22 cellular contexts compared by ENCODE assay signal in genomic region chr11:65218446-65218845, GRCh38. TPM values are rescaled to one million over a fixed set of nuclear protein-coding genes. Genes with fewer than 3 reads are reported as not detected.
DNase-seq lines count a peak whose midpoint lies in the region; ATAC-seq, FAIRE-seq and TF ChIP-seq lines count a peak whose summit lies in the region.
"Had no signal": no experiment of that assay in that cellular context is flagged by ENCODE, and none has a peak within 500 bp of the region (broad histone marks: within the 10 kb centered on the region; RNA-seq: fewer than 3 reads in every experiment).

No MANE protein-coding gene starts in this region.

- TF ChIP-seq POLR2A in GM12892 (IDR thresholded peaks at IDR 0.05; ENCODE audit: low read depth, low read length) (no peak), spleen (IDR thresholded peaks at IDR 0.05) (no peak)

- no peaks in the 10 kb centered on the region for H3K9me3 ChIP-seq in Panc1 (ENCODE audit: control insufficient read depth, insufficient read depth, low read depth, low read length)
- no peaks in the 10 kb centered on the region for H3K9me3 ChIP-seq in spleen
- H3K9me3 ChIP-seq: BE2C had no signal

- ATAC-seq in Panc1, result 0 out of 2 replicates have a peak, but pooled peaks have one; percentile 12
- no peak for ATAC-seq in left lobe of liver
- no peak for ATAC-seq in HG03280 (IDR thresholded peaks at IDR 0.05; ENCODE audit: unreplicated experiment)

- no peak overlapping the region for H3K4me3 ChIP-seq in Panc1 (ENCODE audit: low read depth in 2 of 2, low read length in 2 of 2)
- H3K4me3 ChIP-seq in spleen, result no peak overlapping the region

- H3K27me3 ChIP-seq in Panc1 (ENCODE audit: control insufficient read depth, insufficient read depth, low read length) (no peaks in the 10 kb centered on the region), spleen (replicated peaks in 1 of 7) (no peaks in the 10 kb centered on the region)
- H3K27me3 ChIP-seq: BE2C had no signal

- POLR2A ChIA-PET in Panc1 (lab: Charles Lee), result no interaction called here

- CTCF ChIA-PET in Panc1 (lab: Charles Lee), result interaction anchor here (0.5 kb wide), 2 partner anchors 76 to 204 kb away, joined by 3 read pairs; partner anchors contain the start of gene NEAT1

- peak; percentile 27 for FAIRE-seq in GM12892 (lab: Jason Lieb, UNC)
- FAIRE-seq: H54, RCC 7860 had no signal

- no TSS peak for BruUV-seq in Panc1 (replicated peaks; lab: Mats Ljungman, UMichigan)

- intact Hi-C loops in Panc1 (cut with micrococcal nuclease; ENCODE audit: unreplicated experiment), result no loop called here
- intact Hi-C loops in spleen (cut with DNase I; ENCODE audit: low total_unique reads), result no loop called here

- no peak overlapping the region for H3K27ac ChIP-seq in Panc1 (ENCODE audit: low read length)
- no peak overlapping the region for H3K27ac ChIP-seq in spleen

- no peaks in the 10 kb centered on the region for H3K36me3 ChIP-seq in Panc1 (ENCODE audit: control insufficient read depth, insufficient read depth, low read length)
- H3K36me3 ChIP-seq in spleen, result no peaks in the 10 kb centered on the region
- H3K36me3 ChIP-seq: BE2C had no signal

- in situ Hi-C loops in Panc1 (cut with HindIII; ENCODE audit: low pct_unique_long_range_greater_than_20kb, low sequenced_read_pairs), result no loop called here

- no peak for TF ChIP-seq CTCF in Panc1 (IDR thresholded peaks at IDR 0.05)
- TF ChIP-seq CTCF in spleen (IDR thresholded peaks at IDR 0.05 in 8 of 11, conservative IDR thresholded peaks at IDR 0.05 in 3 of 11), result no peak

- 88 to 95% (median 92%) methylated on average over 9 of the region's 9 CpGs for WGBS in spleen, 5 donors

- no peak for DNase-seq in GM12892 (ENCODE audit: insufficient read length)
- no peak for DNase-seq in Panc1 (ENCODE audit: low read depth, low spot score)
- DNase-seq in left lobe of liver (ENCODE audit: low spot score), result peak; percentile 40
- DNase-seq in spleen, result peak; percentile 23
- no peak for DNase-seq in NCI-H2171 treated with DMSO at 0.1 percent for 48 hours (lab: John Stamatoyannopoulos, UW)
- DNase-seq in NCI-H1417 (lab: John Stamatoyannopoulos, UW), result no peak
- DNase-seq: BE2C; CD4-positive, CD25-positive, alpha-beta regulatory T cell; EL; GF-D8; KG1; NCI-H1092 treated with DMSO at 0.1 percent for 48 hours; NCI-H2081; NCI-H2171; NCI-H524 treated with DMSO at 0.1 percent for 48 hours; Right ventricle myocardium superior had no signal

- H3K4me1 ChIP-seq in Panc1 (ENCODE audit: control insufficient read depth, insufficient read depth, low read length) (peaks cover 3% of the 10 kb centered on the region; the same call in 1 of the 2 replicates), spleen (peaks cover 0 to 37% (median 19%) of the 10 kb centered on the region in 6 donors)
- H3K4me1 ChIP-seq: BE2C had no signal

RNA-seq across cellular contexts. Expression of gene CAPN1, which starts 36.7 kb away (rescaled TPM):
- 44.2 TPM for polyA plus RNA-seq in GM12892 (2012; ENCODE audit: missing spikeins)
- 256 TPM for total RNA-seq in Panc1 (2021; ENCODE audit: unreplicated experiment)
- polyA plus RNA-seq in Panc1 (2012; ENCODE audit: insufficient read length), result 263 TPM
- 81.0 TPM for total RNA-seq in left lobe of liver
- total RNA-seq in spleen, result 100 to 1,000 TPM; 135 to 203 (median 161) TPM
- polyA plus RNA-seq in spleen, result 100 to 1,000 TPM in 1 of 3 donors, 10 to 100 TPM in 2; 61.6 to 111 (median 73.3) TPM

RNA-seq across cellular contexts. Expression of gene POLA2, which starts 43.3 kb away (rescaled TPM):
- 43.0 TPM for polyA plus RNA-seq in GM12892 (2012; ENCODE audit: missing spikeins)
- total RNA-seq in Panc1 (2021; ENCODE audit: unreplicated experiment), result 39.0 TPM
- 31.1 TPM for polyA plus RNA-seq in Panc1 (2012; ENCODE audit: insufficient read length)
- total RNA-seq in left lobe of liver, result 3.3 TPM
- 10 to 100 TPM; 10.6 to 25.9 (median 19.1) TPM for total RNA-seq in spleen
- 10 to 100 TPM in 2 of 3 donors, 1 to 10 TPM in 1; 9.0 to 12.2 (median 10.7) TPM for polyA plus RNA-seq in spleen

RNA-seq across cellular contexts. Expression of gene SPDYC, which starts 48.4 kb away (rescaled TPM):
- polyA plus RNA-seq in GM12892 (2012; ENCODE audit: missing spikeins), result not detected
- total RNA-seq in Panc1 (2021; ENCODE audit: unreplicated experiment), result not detected
- not detected for polyA plus RNA-seq in Panc1 (2012; ENCODE audit: insufficient read length)
- 1.2 TPM for total RNA-seq in left lobe of liver
- not detected for total RNA-seq in spleen
- under 1 TPM in 1 of 3 donors, not detected in 2; 0.11 TPM for polyA plus RNA-seq in spleen
- total RNA-seq: A673; CD4-positive, CD25-positive, alpha-beta regulatory T cell; HT1080; OCI-LY7; Right ventricle myocardium superior had no signal
- polyA plus RNA-seq: CD4-positive, CD25-positive, alpha-beta regulatory T cell had no signal

Comparison
In these comparisons a context has a peak if more than half of its experiments do, and no peak if none do; other contexts are left out.
1. DNase-seq: peak in left lobe of liver (single experiment) and spleen (single experiment); none in GM12892 (single experiment), Panc1 (single experiment), NCI-H2171 treated with DMSO at 0.1 percent for 48 hours (single experiment) and NCI-H1417 (0 of 3).